Comparison of ENCODE assay signal across 7 cellular contexts in the genomic region with DNA sequence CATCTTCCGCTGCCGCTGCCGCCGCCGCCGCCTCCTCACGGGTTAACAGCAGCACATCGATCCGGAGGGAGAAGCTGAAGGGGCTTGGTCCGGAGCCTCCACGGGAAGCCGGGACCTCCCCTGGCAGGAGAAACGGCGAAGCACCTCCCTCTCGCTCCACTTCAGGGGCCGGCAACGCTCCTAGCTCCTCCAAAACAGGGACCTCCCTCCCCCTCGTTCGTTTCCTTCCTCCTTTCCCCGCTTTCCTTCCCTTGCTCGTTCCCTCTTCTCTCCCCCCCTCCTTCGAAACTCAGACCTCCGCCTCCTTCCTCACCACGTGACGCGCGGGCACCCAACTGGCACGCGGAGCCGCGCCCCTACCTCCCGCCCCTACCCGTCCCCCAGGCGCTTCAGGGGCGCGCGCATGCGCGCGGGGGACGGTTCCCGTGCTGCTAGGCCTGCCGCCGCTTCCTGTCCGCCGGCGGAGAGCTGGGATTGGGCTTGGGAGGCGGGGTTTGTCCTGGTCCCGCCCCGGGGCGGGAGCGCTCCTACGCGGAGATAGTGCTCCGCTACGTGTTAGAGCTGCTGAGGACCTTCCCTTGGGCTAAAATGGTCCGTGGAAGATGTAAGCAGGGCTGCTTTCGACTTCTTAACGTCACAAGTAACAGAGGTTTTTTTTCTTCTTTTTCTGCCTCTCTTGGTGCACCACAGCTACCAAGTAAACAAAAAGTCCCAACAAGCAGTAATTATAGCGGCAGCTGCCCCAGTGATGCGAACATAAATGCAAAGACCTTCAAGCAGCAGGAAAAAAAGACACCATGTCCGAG.
DNase-seq lines count a peak whose midpoint lies in the region; ATAC-seq, FAIRE-seq and TF ChIP-seq lines count a peak whose summit lies in the region.

Gene ADAM10, minus strand, starts transcription at position 176 of the 806 bp plus-strand sequence. Its CDS starts 173 bp downstream, at position 3.

- DNase-seq in GM18507 (ENCODE audit: extremely low spot score, insufficient read length, low read depth): peak; percentile 100
- DNase-seq in NCI-H2081 (lab: John Stamatoyannopoulos, UW): peak; percentile 98
- peak; percentile 98 for DNase-seq in T1000 (lab: John Stamatoyannopoulos, UW)
- DNase-seq in astrocyte of the hippocampus (ENCODE audit: low read depth, low spot score): peak; percentile 100
- DNase-seq in hippocampal formation (lab: John Stamatoyannopoulos, UW): peak; percentile 98 to 99
- peak; percentile 94 for DNase-seq in retinal pigment epithelial cell (ENCODE audit: low read depth)

- H3K4me3 ChIP-seq in retinal pigment epithelial cell (ENCODE audit: low read length): peak within 1 kb of the TSS; percentile 96

- FAIRE-seq in GM18507 (lab: Jason Lieb, UNC): peak; percentile 96

- ATAC-seq in HG02981 (IDR thresholded peaks at IDR 0.05; ENCODE audit: unreplicated experiment): peak; percentile 87

- no peak for TF ChIP-seq CTCF in retinal pigment epithelial cell (conservative IDR thresholded peaks at IDR 0.05; ENCODE audit: low read depth, low read length)

Comparison
In these comparisons a context has a peak if more than half of its experiments do, and no peak if none do; other contexts are left out.
1. Peak in every context shown above with its lines: DNase-seq, ATAC-seq and H3K4me3 ChIP-seq.